Comparison of ENCODE assay signal across 9 cellular contexts in the genomic region with DNA sequence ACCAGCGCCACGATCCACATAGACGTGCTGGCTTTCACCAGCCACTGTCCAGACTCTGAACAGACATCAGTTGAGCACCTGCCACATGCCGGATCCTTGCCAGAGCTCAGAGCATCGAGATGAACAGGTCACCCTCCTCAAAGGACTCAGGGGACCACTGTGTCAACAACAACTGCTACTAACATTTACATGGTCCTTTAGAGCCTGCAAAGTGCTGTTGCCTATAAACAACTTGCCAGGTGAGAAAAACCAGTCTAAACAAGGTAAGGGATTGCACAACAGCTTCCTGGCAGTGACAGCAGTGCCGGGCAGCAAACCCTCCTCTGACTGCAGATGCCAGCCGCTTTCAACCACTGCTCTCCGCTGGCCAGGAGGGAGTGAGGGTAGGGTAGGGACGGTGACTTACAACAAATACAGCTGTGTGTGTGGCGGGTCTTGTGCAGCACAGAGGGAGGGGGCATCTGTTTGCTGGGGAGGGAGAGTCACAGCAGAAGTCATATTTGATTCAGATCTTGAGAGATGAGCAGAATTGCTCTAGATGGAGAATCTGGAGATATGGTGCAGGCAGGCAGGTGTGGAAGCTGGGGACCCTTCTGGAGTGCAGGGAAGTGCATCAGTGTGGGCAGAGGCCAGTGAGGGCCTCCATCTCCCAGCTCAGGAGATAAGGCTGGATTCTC. TPM values are rescaled to one million over a fixed set of nuclear protein-coding genes. Genes with fewer than 3 reads are reported as not detected.
DNase-seq lines count a peak whose midpoint lies in the region; ATAC-seq and TF ChIP-seq lines count a peak whose summit lies in the region.
"Had no signal": no experiment of that assay in that cellular context is flagged by ENCODE, and none has a peak within 500 bp of the region (broad histone marks: within the 10 kb centered on the region; RNA-seq: fewer than 3 reads in every experiment).

No MANE protein-coding gene starts in this region.

- H3K27ac Mint-ChIP-seq in endothelial cell (ENCODE audit: unreplicated experiment): peak overlapping the region; percentile 28

- no peaks in the 10 kb centered on the region for H3K9me3 Mint-ChIP-seq in endothelial cell (ENCODE audit: unreplicated experiment)

- H3K4me1 Mint-ChIP-seq in endothelial cell (ENCODE audit: unreplicated experiment): peaks cover 7% of the 10 kb centered on the region

- no peak overlapping the region for H3K4me3 Mint-ChIP-seq in endothelial cell (ENCODE audit: unreplicated experiment)

- peaks cover 3% of the 10 kb centered on the region for H3K36me3 Mint-ChIP-seq in endothelial cell (ENCODE audit: low read depth, unreplicated experiment)

- peaks cover 6% of the 10 kb centered on the region for H3K27me3 Mint-ChIP-seq in endothelial cell (ENCODE audit: unreplicated experiment)

- DNase-seq in H4 (ENCODE audit: low spot score) (peak; percentile 35), NCI-H2171 treated with DMSO at 0.1 percent for 48 hours (lab: John Stamatoyannopoulos, UW) (peak; percentile 82), endothelial cell (ENCODE audit: low spot score) (no peak), omental fat pad (ENCODE audit: low spot score) (no peak), glomerular visceral epithelial cell (ENCODE audit: extremely low spot score) (no peak)
- DNase-seq: NCI-H1694 treated with DMSO at 0.1 percent for 48 hours had no signal

- ATAC-seq in omental fat pad (ENCODE audit: low FRiP score): peak; percentile 62
- ATAC-seq in HG02610 (IDR thresholded peaks at IDR 0.05; ENCODE audit: unreplicated experiment): no peak
- ATAC-seq in GM21381 (IDR thresholded peaks at IDR 0.05; ENCODE audit: unreplicated experiment): no peak
- ATAC-seq in HG03342 (IDR thresholded peaks at IDR 0.05; ENCODE audit: unreplicated experiment): no peak

- TF ChIP-seq CTCF in endothelial cell (IDR thresholded peaks at IDR 0.05; ENCODE audit: unreplicated experiment) (no peak), omental fat pad (IDR thresholded peaks at IDR 0.05) (no peak)

RNA-seq across cellular contexts. Expression of gene RHEB, which starts 32.8 kb away (rescaled TPM):
- total RNA-seq in H4 (2014; rRNA removed; shearing (Covaris generic)): 144 and 209 TPM in 2 replicates
- 94.2 TPM for total RNA-seq in endothelial cell (ENCODE audit: unreplicated experiment)
- 100 to 1,000 TPM in 2 of 4 donors, 10 to 100 TPM in 2; 93.9 to 124 (median 104) TPM for total RNA-seq in omental fat pad

Comparison
In these comparisons a context has a peak if more than half of its experiments do, and no peak if none do; other contexts are left out.
1. DNase-seq: peak in H4 (single experiment) and NCI-H2171 treated with DMSO at 0.1 percent for 48 hours (single experiment); none in endothelial cell (single experiment), omental fat pad (single experiment) and glomerular visceral epithelial cell (single experiment).